In genomic region chr16:19595043-19595767, GRCh38 we compare ENCODE assay signal across 8 cellular contexts. TPM values are rescaled to one million over a fixed set of nuclear protein-coding genes. Genes with fewer than 3 reads are reported as not detected.
DNase-seq lines count a peak whose midpoint lies in the region; ATAC-seq and TF ChIP-seq lines count a peak whose summit lies in the region.

No MANE protein-coding gene starts in this region.

- DNase-seq in stimulated activated naive CD8-positive, alpha-beta T cell treated with anti-CD3 and anti-CD28 coated beads, Interleukin-15, Interleukin-2, amounts not matched to agents 100 U/mL and 50 U/mL, for 24 hours = no peak
- DNase-seq in astrocyte of the hippocampus (ENCODE audit: low read depth, low spot score) (peak; percentile 89), hepatic stellate cell (ENCODE audit: low spot score) (peak; percentile 71), mesothelial cell of epicardium (ENCODE audit: low spot score in 2 of 2, unreplicated experiment in 2 of 2) (no peak)
- DNase-seq in stimulated activated CD4-positive, alpha-beta T cell treated with anti-CD3 and anti-CD28 coated beads, Interleukin-4, amount 100 ng/mL, for 24 hours = no peak

- no peaks in the 10 kb centered on the region for H3K27me3 Mint-ChIP-seq in stimulated activated naive CD8-positive, alpha-beta T cell treated with anti-CD3 and anti-CD28 coated beads, Interleukin-15, Interleukin-2, amounts not matched to agents 100 ng/mL and 50 ng/mL, for 24 hours
- H3K27me3 Mint-ChIP-seq in mesothelial cell of epicardium (ENCODE audit: low read depth) = no peaks in the 10 kb centered on the region

- peak overlapping the region; percentile 65 for H3K27ac Mint-ChIP-seq in stimulated activated naive CD8-positive, alpha-beta T cell treated with anti-CD3 and anti-CD28 coated beads, Interleukin-15, Interleukin-2, amounts not matched to agents 100 ng/mL and 50 ng/mL, for 24 hours
- H3K27ac Mint-ChIP-seq in mesothelial cell of epicardium = no peak overlapping the region

- ATAC-seq in stimulated activated naive CD8-positive, alpha-beta T cell treated with anti-CD3 and anti-CD28 coated beads, Interleukin-15, Interleukin-2, amounts not matched to agents 100 U/mL and 50 U/mL, for 24 hours = no peak
- ATAC-seq in HG03045 (IDR thresholded peaks at IDR 0.05; ENCODE audit: unreplicated experiment) = no peak
- ATAC-seq in GM21515 (IDR thresholded peaks at IDR 0.05; ENCODE audit: unreplicated experiment) = no peak

- TF ChIP-seq CTCF in mesothelial cell of epicardium (IDR thresholded peaks at IDR 0.05; ENCODE audit: unreplicated experiment) = no peak

- no peaks in the 10 kb centered on the region for H3K4me1 Mint-ChIP-seq in stimulated activated naive CD8-positive, alpha-beta T cell treated with anti-CD3 and anti-CD28 coated beads, Interleukin-15, Interleukin-2, amounts not matched to agents 100 ng/mL and 50 ng/mL, for 24 hours (ENCODE audit: low read depth)
- no peaks in the 10 kb centered on the region for H3K4me1 Mint-ChIP-seq in mesothelial cell of epicardium

- no peaks in the 10 kb centered on the region for H3K9me3 Mint-ChIP-seq in stimulated activated naive CD8-positive, alpha-beta T cell treated with anti-CD3 and anti-CD28 coated beads, Interleukin-15, Interleukin-2, amounts not matched to agents 100 ng/mL and 50 ng/mL, for 24 hours
- no peaks in the 10 kb centered on the region for H3K9me3 Mint-ChIP-seq in mesothelial cell of epicardium

- no peak overlapping the region for H3K4me3 Mint-ChIP-seq in stimulated activated naive CD8-positive, alpha-beta T cell treated with anti-CD3 and anti-CD28 coated beads, Interleukin-15, Interleukin-2, amounts not matched to agents 100 ng/mL and 50 ng/mL, for 24 hours
- no peak overlapping the region for H3K4me3 Mint-ChIP-seq in mesothelial cell of epicardium

- H3K36me3 Mint-ChIP-seq in stimulated activated naive CD8-positive, alpha-beta T cell treated with anti-CD3 and anti-CD28 coated beads, Interleukin-15, Interleukin-2, amounts not matched to agents 100 ng/mL and 50 ng/mL, for 24 hours (ENCODE audit: low read depth) = peaks cover 28% of the 10 kb centered on the region
- H3K36me3 Mint-ChIP-seq in mesothelial cell of epicardium = peaks cover 27% of the 10 kb centered on the region

RNA-seq across cellular contexts. Expression of gene VPS35L, which starts 39.7 kb away (rescaled TPM):
- 59.3 to 62.2 TPM (median 59.4 TPM) in 3 replicates for total RNA-seq in mesothelial cell of epicardium

Comparison
In these comparisons a context has a peak if more than half of its experiments do, and no peak if none do; other contexts are left out.
1. DNase-seq: peak in astrocyte of the hippocampus (single experiment) and hepatic stellate cell (single experiment); none in stimulated activated naive CD8-positive, alpha-beta T cell treated with anti-CD3 and anti-CD28 coated beads, Interleukin-15, Interleukin-2, amounts not matched to agents 100 U/mL and 50 U/mL, for 24 hours (single experiment), stimulated activated CD4-positive, alpha-beta T cell treated with anti-CD3 and anti-CD28 coated beads, Interleukin-4, amount 100 ng/mL, for 24 hours (single experiment) and mesothelial cell of epicardium (0 of 2).